In genomic region chr4:8641256-8641655, GRCh38 we compare ENCODE assay signal across 15 cellular contexts. TPM values are rescaled to one million over a fixed set of nuclear protein-coding genes. Genes with fewer than 3 reads are reported as not detected.
"Had no signal": no experiment of that assay in that cellular context is flagged by ENCODE, and none has a peak within 500 bp of the region (broad histone marks: within the 10 kb centered on the region; RNA-seq: fewer than 3 reads in every experiment).

No MANE protein-coding gene starts in this region.

- H3K4me3 ChIP-seq: coronary artery, hepatocyte, neural progenitor cell, pancreas, skin epidermis had no signal

- ATAC-seq: activated naive CD4-positive, alpha-beta T cell treated with anti-CD3 and anti-CD28 coated beads, Interleukin-2, amount 50 U/mL, for 72 hours; pancreas; stimulated activated naive CD8-positive, alpha-beta T cell treated with anti-CD3 and anti-CD28 coated beads, Interleukin-15, Interleukin-2, amounts not matched to agents 100 U/mL and 50 U/mL, for 24 hours had no signal

- H3K27ac ChIP-seq: coronary artery, hepatocyte, neural progenitor cell, pancreas, skin epidermis had no signal

- H2AFZ ChIP-seq: hepatocyte, neural progenitor cell had no signal

- FAIRE-seq: pancreas had no signal

- H3K27me3 ChIP-seq: pancreas had no signal

- H3K36me3 ChIP-seq: neural progenitor cell, pancreas had no signal

- H3K4me3 Mint-ChIP-seq: neural progenitor cell had no signal

- DNase-seq: activated CD4-positive, alpha-beta T cell treated with anti-CD3 and anti-CD28 coated beads, Interleukin-2, amount 50 U/mL, for 1 hour; activated CD8-positive, alpha-beta memory T cell treated with anti-CD3 and anti-CD28 coated beads for 24 hours; activated T-cell treated with anti-CD3 and anti-CD28 coated beads for 4 hours; central memory CD4-positive, alpha-beta T cell; islet precursor cell; stimulated activated CD4-positive, alpha-beta T cell treated with anti-CD3 and anti-CD28 coated beads, Interleukin-4, amount 100 ng/mL, for 4 hours; stimulated activated CD8-positive, alpha-beta memory T cell treated with anti-CD3 and anti-CD28 coated beads, Interleukin-4, amount 100 ng/mL, for 48 hours; stimulated activated naive CD8-positive, alpha-beta T cell treated with anti-CD3 and anti-CD28 coated beads, Interleukin-15, Interleukin-2, amounts not matched to agents 100 U/mL and 50 U/mL, for 24 hours had no signal

- H3K4me1 ChIP-seq: pancreas had no signal

- H3K36me3 Mint-ChIP-seq: activated naive CD4-positive, alpha-beta T cell treated with anti-CD3 and anti-CD28 coated beads, Interleukin-2, amount 50 U/mL, for 72 hours; neural progenitor cell had no signal

- H3K79me2 ChIP-seq: hepatocyte had no signal

- H3K9me3 ChIP-seq: pancreas had no signal

- H3K27ac Mint-ChIP-seq: activated naive CD4-positive, alpha-beta T cell treated with anti-CD3 and anti-CD28 coated beads, Interleukin-2, amount 50 U/mL, for 72 hours; activated T-helper 2 cell treated with anti-CD3 and anti-CD28 coated beads, Interferon-gamma antibody, Interleukin-2, Interleukin-4, amounts not matched to agents 10 μg/mL and 5 μg/mL and 100 μg/mL, durations not matched to agents 14 hours and 24 hours and 36 hours; neural progenitor cell had no signal

- H3K9me3 Mint-ChIP-seq: activated naive CD4-positive, alpha-beta T cell treated with anti-CD3 and anti-CD28 coated beads, Interleukin-2, amount 50 U/mL, for 72 hours; activated T-helper 2 cell treated with anti-CD3 and anti-CD28 coated beads, Interferon-gamma antibody, Interleukin-2, Interleukin-4, amounts not matched to agents 10 μg/mL and 5 μg/mL and 100 μg/mL, durations not matched to agents 14 hours and 24 hours and 36 hours; neural progenitor cell had no signal

- H3K4me2 ChIP-seq: hepatocyte, neural progenitor cell had no signal

- H3K9ac ChIP-seq: neural progenitor cell had no signal

RNA-seq across cellular contexts. Expression of gene CPZ, which starts 48.7 kb away (rescaled TPM):
- total RNA-seq: activated naive CD4-positive, alpha-beta T cell treated with anti-CD3 and anti-CD28 coated beads, Interleukin-2, amount 50 U/mL, for 72 hours; activated T-helper 2 cell treated with anti-CD3 and anti-CD28 coated beads, Interferon-gamma antibody, Interleukin-2, Interleukin-4, amounts not matched to agents 10 μg/mL and 5 μg/mL and 100 μg/mL, durations not matched to agents 14 hours and 24 hours and 36 hours had no signal
